ENCODE assay signal across 26 cellular contexts in the genomic region with DNA sequence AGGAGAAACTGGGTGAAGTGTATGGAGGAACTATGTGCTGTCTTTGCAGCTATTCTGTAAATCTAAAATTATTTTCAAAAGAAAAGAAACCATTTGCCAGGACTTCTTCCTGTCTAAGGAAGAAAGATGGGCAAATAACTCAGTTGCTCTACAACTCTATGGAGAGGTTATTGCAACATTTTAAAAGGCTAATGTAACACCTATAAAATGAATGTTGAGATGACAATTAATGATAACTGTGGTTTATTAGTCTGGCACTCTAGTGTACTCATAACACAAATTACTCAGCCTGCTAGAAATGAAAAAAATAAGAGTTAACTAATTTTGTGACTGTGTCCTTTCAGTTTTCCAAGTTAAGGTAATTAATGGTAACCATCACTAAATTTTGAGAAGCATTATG.
"Had no signal": no experiment of that assay in that cellular context is flagged by ENCODE, and none has a peak within 500 bp of the region (broad histone marks: within the 10 kb centered on the region; RNA-seq: fewer than 3 reads in every experiment).

No MANE protein-coding gene starts in this region.

- H3K27ac ChIP-seq: ascending aorta, body of pancreas had no signal

- H3K9me3 Mint-ChIP-seq: activated B cell treated with CpG ODN at 0.5 μM for 24 hours; activated CD4-positive, alpha-beta T cell treated with anti-CD3 and anti-CD28 coated beads, Interleukin-2, amount 10 ng/mL, durations not matched to agents 24 days and 14 days; activated naive CD4-positive, alpha-beta T cell treated with anti-CD3 and anti-CD28 coated beads, Interleukin-2, amount 50 U/mL, for 72 hours; activated naive CD8-positive, alpha-beta T cell treated with anti-CD3 and anti-CD28 coated beads, Interleukin-2, amount 50 U/mL, for 24 hours; activated T-cell treated with anti-CD3 and anti-CD28 coated beads, Interleukin-2, amount 50 U/mL, for 24 hours; activated T-helper 1 cell treated with anti-CD3 and anti-CD28 coated beads, Interleukin-12 subunit alpha, Interleukin-12 subunit beta, Interleukin-2, Interleukin-4 antibody, amounts not matched to agents 30 ng/mL and 10 ng/mL and 1 ng/mL, durations not matched to agents 14 hours and 24 hours and 36 hours; T-helper 1 cell treated with Interleukin-12 subunit alpha and Interleukin-12 subunit beta and Interleukin-4 antibody, amounts not matched to agents 30 μg/mL and 1 μg/mL, for 36 hours had no signal

- H3K27me3 Mint-ChIP-seq: activated B cell treated with CpG ODN at 0.5 μM for 24 hours; activated CD4-positive, alpha-beta T cell treated with anti-CD3 and anti-CD28 coated beads, Interleukin-2, amount 10 ng/mL, durations not matched to agents 24 days and 14 days; activated CD8-positive, alpha-beta memory T cell treated with anti-CD3 and anti-CD28 coated beads, Interleukin-2, amount 10 ng/mL, durations not matched to agents 7 days and 5 days; activated naive CD8-positive, alpha-beta T cell treated with anti-CD3 and anti-CD28 coated beads, Interleukin-2, amount 50 U/mL, for 24 hours; activated T-cell treated with anti-CD3 and anti-CD28 coated beads, Interleukin-2, amount 50 U/mL, for 24 hours had no signal

- H3K4me3 ChIP-seq: ascending aorta, body of pancreas had no signal

- H3K27me3 ChIP-seq: ascending aorta, body of pancreas had no signal

- ATAC-seq: activated CD8-positive, alpha-beta memory T cell treated with anti-CD3 and anti-CD28 coated beads, Interleukin-2, amount 10 ng/mL, durations not matched to agents 7 days and 5 days; activated naive CD4-positive, alpha-beta T cell treated with anti-CD3 and anti-CD28 coated beads, Interleukin-2, amount 50 U/mL, for 72 hours; activated naive CD8-positive, alpha-beta T cell treated with anti-CD3 and anti-CD28 coated beads, Interleukin-2, amount 50 U/mL, for 24 hours; body of pancreas had no signal

- H3K4me3 Mint-ChIP-seq: activated B cell treated with CpG ODN at 0.5 μM for 24 hours; activated CD4-positive, alpha-beta T cell treated with anti-CD3 and anti-CD28 coated beads, Interleukin-2, amount 10 ng/mL, durations not matched to agents 24 days and 14 days; activated CD8-positive, alpha-beta memory T cell treated with anti-CD3 and anti-CD28 coated beads, Interleukin-2, amount 10 ng/mL, durations not matched to agents 7 days and 5 days; activated naive CD8-positive, alpha-beta T cell treated with anti-CD3 and anti-CD28 coated beads, Interleukin-2, amount 50 U/mL, for 24 hours; activated T-cell treated with anti-CD3 and anti-CD28 coated beads, Interleukin-2, amount 50 U/mL, for 24 hours; activated T-helper 1 cell treated with anti-CD3 and anti-CD28 coated beads, Interleukin-12 subunit alpha, Interleukin-12 subunit beta, Interleukin-2, Interleukin-4 antibody, amounts not matched to agents 30 ng/mL and 10 ng/mL and 1 ng/mL, durations not matched to agents 14 hours and 24 hours and 36 hours; T-helper 1 cell treated with Interleukin-12 subunit alpha and Interleukin-12 subunit beta and Interleukin-4 antibody, amounts not matched to agents 30 μg/mL and 1 μg/mL, for 36 hours had no signal

- H3K9me3 ChIP-seq: ascending aorta, body of pancreas had no signal

- H3K27ac Mint-ChIP-seq: activated B cell treated with CpG ODN at 0.5 μM for 24 hours; activated CD8-positive, alpha-beta memory T cell treated with anti-CD3 and anti-CD28 coated beads, Interleukin-2, amount 10 ng/mL, durations not matched to agents 7 days and 5 days; activated naive CD4-positive, alpha-beta T cell treated with anti-CD3 and anti-CD28 coated beads, Interleukin-2, amount 50 U/mL, for 72 hours; activated naive CD8-positive, alpha-beta T cell treated with anti-CD3 and anti-CD28 coated beads, Interleukin-2, amount 50 U/mL, for 24 hours; activated T-cell treated with anti-CD3 and anti-CD28 coated beads, Interleukin-2, amount 50 U/mL, for 24 hours; T-helper 1 cell treated with Interleukin-12 subunit alpha and Interleukin-12 subunit beta and Interleukin-4 antibody, amounts not matched to agents 30 μg/mL and 1 μg/mL, for 36 hours had no signal

- DNase-seq: activated B cell treated with CpG ODN at 0.5 μM for 24 hours; activated CD4-positive, alpha-beta T cell treated with anti-CD3 and anti-CD28 coated beads for 1 hour; activated CD4-positive, alpha-beta T cell treated with anti-CD3 and anti-CD28 coated beads, Interleukin-2, amount 10 ng/mL, durations not matched to agents 24 days and 14 days; activated CD4-positive, alpha-beta T cell treated with anti-CD3 and anti-CD28 coated beads, Interleukin-2, amount 50 U/mL, for 48 hours; activated CD8-positive, alpha-beta memory T cell treated with anti-CD3 and anti-CD28 coated beads, Interleukin-2, amount 10 ng/mL, durations not matched to agents 7 days and 5 days; activated effector memory CD4-positive, alpha-beta T cell treated with anti-CD3 and anti-CD28 coated beads, Interleukin-2, amount 50 U/mL, for 16 hours; activated naive CD4-positive, alpha-beta T cell treated with Interleukin-2 at 50 U/mL for 16 hours; activated naive CD8-positive, alpha-beta T cell treated with anti-CD3 and anti-CD28 coated beads, Interleukin-2, amount 50 U/mL, for 24 hours; activated T-cell treated with anti-CD3 and anti-CD28 coated beads, Interleukin-2, amount 50 U/mL, for 24 hours; amniotic stem cell; body of pancreas; Kasumi-1; NCI-H1105; NCI-H1436; NCI-H1694 treated with DMSO at 0.1 percent for 48 hours; NCI-H2029 treated with DMSO at 0.1 percent for 48 hours; NCI-H345; NCI-H510A; NCI-H526 treated with DMSO at 0.1 percent for 48 hours; NCI-H82; SHP77 treated with DMSO at 0.1 percent for 48 hours; T1000 had no signal
